In the genomic region with DNA sequence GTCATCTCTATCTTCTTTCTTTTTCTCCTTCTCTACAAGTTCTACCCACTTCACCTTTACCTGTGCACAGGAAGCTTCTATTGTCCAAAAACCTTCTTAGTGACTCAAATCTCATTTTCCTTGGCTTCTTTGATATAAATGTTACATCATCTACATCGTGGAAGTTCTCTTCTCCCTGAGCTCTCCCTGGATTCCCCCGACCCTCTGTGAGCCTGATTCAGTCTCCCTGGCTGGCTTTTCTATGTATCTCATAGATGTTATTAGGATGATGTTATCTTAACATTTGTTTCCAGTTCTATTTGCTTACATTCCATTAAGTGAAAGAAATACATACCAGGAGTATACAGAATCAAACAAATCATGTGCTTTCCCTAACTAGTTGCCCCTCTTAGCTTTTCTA, we compare ENCODE assay signal across 1 cellular context.
TF ChIP-seq lines count a peak whose summit lies in the region.

No MANE protein-coding gene starts in this region.

TF ChIP-seq in SK-N-SH treated with all-trans-retinoic acid at 6 μM for 48 hours, 23 proteins besides CTCF, POLR2A, EP300 and RAD21 (continued from another document):
- TF ChIP-seq, protein P1, sequence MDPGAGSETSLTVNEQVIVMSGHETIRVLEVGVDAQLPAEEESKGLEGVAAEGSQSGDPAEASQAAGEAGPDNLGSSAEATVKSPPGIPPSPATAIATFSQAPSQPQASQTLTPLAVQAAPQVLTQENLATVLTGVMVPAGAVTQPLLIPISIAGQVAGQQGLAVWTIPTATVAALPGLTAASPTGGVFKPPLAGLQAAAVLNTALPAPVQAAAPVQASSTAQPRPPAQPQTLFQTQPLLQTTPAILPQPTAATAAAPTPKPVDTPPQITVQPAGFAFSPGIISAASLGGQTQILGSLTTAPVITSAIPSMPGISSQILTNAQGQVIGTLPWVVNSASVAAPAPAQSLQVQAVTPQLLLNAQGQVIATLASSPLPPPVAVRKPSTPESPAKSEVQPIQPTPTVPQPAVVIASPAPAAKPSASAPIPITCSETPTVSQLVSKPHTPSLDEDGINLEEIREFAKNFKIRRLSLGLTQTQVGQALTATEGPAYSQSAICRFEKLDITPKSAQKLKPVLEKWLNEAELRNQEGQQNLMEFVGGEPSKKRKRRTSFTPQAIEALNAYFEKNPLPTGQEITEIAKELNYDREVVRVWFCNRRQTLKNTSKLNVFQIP (CRISPR knock-in tag; IDR thresholded peaks at IDR 0.05; ENCODE audit: borderline replicate concordance, low read depth), result no peak
- TF ChIP-seq ZFP3 (CRISPR knock-in tag; IDR thresholded peaks at IDR 0.05) (no peak), ZFP30 (CRISPR knock-in tag; IDR thresholded peaks at IDR 0.05) (no peak), ESRRG (CRISPR knock-in tag; IDR thresholded peaks at IDR 0.05) (no peak), PPARA (CRISPR knock-in tag; IDR thresholded peaks at IDR 0.05; ENCODE audit: borderline replicate concordance) (no peak), ZNF8 (CRISPR knock-in tag; IDR thresholded peaks at IDR 0.05) (no peak), TCF4 (CRISPR knock-in tag; IDR thresholded peaks at IDR 0.05; ENCODE audit: borderline replicate concordance) (no peak), SNAI2 (CRISPR knock-in tag; IDR thresholded peaks at IDR 0.05) (no peak), GLIS3 (CRISPR knock-in tag; IDR thresholded peaks at IDR 0.05) (no peak), ZC3H10 (CRISPR knock-in tag; IDR thresholded peaks at IDR 0.05) (no peak)
- TF ChIP-seq, protein P2, sequence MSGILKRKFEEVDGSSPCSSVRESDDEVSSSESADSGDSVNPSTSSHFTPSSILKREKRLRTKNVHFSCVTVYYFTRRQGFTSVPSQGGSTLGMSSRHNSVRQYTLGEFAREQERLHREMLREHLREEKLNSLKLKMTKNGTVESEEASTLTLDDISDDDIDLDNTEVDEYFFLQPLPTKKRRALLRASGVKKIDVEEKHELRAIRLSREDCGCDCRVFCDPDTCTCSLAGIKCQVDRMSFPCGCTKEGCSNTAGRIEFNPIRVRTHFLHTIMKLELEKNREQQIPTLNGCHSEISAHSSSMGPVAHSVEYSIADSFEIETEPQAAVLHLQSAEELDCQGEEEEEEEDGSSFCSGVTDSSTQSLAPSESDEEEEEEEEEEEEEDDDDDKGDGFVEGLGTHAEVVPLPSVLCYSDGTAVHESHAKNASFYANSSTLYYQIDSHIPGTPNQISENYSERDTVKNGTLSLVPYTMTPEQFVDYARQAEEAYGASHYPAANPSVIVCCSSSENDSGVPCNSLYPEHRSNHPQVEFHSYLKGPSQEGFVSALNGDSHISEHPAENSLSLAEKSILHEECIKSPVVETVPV (CRISPR knock-in tag; IDR thresholded peaks at IDR 0.05), result no peak
- TF ChIP-seq, protein P3, sequence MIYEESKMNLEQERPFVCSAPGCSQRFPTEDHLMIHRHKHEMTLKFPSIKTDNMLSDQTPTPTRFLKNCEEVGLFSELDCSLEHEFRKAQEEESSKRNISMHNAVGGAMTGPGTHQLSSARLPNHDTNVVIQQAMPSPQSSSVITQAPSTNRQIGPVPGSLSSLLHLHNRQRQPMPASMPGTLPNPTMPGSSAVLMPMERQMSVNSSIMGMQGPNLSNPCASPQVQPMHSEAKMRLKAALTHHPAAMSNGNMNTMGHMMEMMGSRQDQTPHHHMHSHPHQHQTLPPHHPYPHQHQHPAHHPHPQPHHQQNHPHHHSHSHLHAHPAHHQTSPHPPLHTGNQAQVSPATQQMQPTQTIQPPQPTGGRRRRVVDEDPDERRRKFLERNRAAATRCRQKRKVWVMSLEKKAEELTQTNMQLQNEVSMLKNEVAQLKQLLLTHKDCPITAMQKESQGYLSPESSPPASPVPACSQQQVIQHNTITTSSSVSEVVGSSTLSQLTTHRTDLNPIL (CRISPR knock-in tag; IDR thresholded peaks at IDR 0.05; ENCODE audit: low read depth), result no peak
